In genomic region chrX:1462596-1463251, GRCh38 we compare ENCODE assay signal across 8 cellular contexts. TPM values are rescaled to one million over a fixed set of nuclear protein-coding genes. Genes with fewer than 3 reads are reported as not detected.
DNase-seq lines count a peak whose midpoint lies in the region; ATAC-seq and TF ChIP-seq lines count a peak whose summit lies in the region.

No MANE protein-coding gene starts in this region.

- no peaks in the 10 kb centered on the region for H3K9me3 ChIP-seq in HEK293 (ENCODE audit: control insufficient read depth, insufficient read depth, low read depth, low read length)
- no peaks in the 10 kb centered on the region for H3K9me3 ChIP-seq in BE2C

- no peaks in the 10 kb centered on the region for H3K4me1 ChIP-seq in HEK293 (ENCODE audit: control insufficient read depth, insufficient read depth, low read length)
- no peaks in the 10 kb centered on the region for H3K4me1 ChIP-seq in BE2C

- POLR2A ChIA-PET in HEK293 (lab: Yijun Ruan, JAX), result no interaction called here

- DNase-seq in activated CD8-positive, alpha-beta memory T cell treated with anti-CD3 and anti-CD28 coated beads, Interleukin-2, amount 10 ng/mL, durations not matched to agents 7 days and 5 days, result peak; percentile 92
- peak; percentile 30 for DNase-seq in fibroblast of peridontal ligament (ENCODE audit: extremely low read depth)
- peak; percentile 78 for DNase-seq in stimulated activated CD4-positive, alpha-beta T cell treated with anti-CD3 and anti-CD28 coated beads, Interleukin-15, amount 100 ng/mL, for 24 hours
- DNase-seq in midbrain (lab: John Stamatoyannopoulos, UW), result no peak
- DNase-seq in BE2C, result no peak
- DNase-seq in NCI-H2107 (lab: John Stamatoyannopoulos, UW), result no peak

- no peaks in the 10 kb centered on the region for H3K9me3 Mint-ChIP-seq in activated CD8-positive, alpha-beta memory T cell treated with anti-CD3 and anti-CD28 coated beads, Interleukin-2, amount 10 ng/mL, durations not matched to agents 7 days and 5 days (ENCODE audit: low read depth)

- peak; percentile 83 for ATAC-seq in activated CD8-positive, alpha-beta memory T cell treated with anti-CD3 and anti-CD28 coated beads, Interleukin-2, amount 10 ng/mL, durations not matched to agents 7 days and 5 days
- ATAC-seq in GM19455 (IDR thresholded peaks at IDR 0.05; ENCODE audit: unreplicated experiment), result no peak

- TF ChIP-seq CTCF in HEK293 (tag by site-specific recombination; IDR thresholded peaks at IDR 0.05), result no peak
- no peak for TF ChIP-seq CTCF in BE2C (IDR thresholded peaks at IDR 0.05; ENCODE audit: low read depth, low read length)

- no peaks in the 10 kb centered on the region for H3K27me3 ChIP-seq in BE2C

- no peak overlapping the region for H3K4me3 ChIP-seq in HEK293 (ENCODE audit: low read depth, low read length)
- H3K4me3 ChIP-seq in BE2C (ENCODE audit: low read depth, low read length), result no peak overlapping the region

- H3K27ac ChIP-seq in HEK293 (ENCODE audit: extremely low read depth, low read depth, low read length), result no peak overlapping the region

- H3K36me3 ChIP-seq in HEK293 (ENCODE audit: control insufficient read depth in 2 of 2, insufficient read depth in 1 of 2, low read length in 2 of 2), result no peaks in the 10 kb centered on the region
- no peaks in the 10 kb centered on the region for H3K36me3 ChIP-seq in BE2C

- H3K36me3 Mint-ChIP-seq in activated CD8-positive, alpha-beta memory T cell treated with anti-CD3 and anti-CD28 coated beads, Interleukin-2, amount 10 ng/mL, durations not matched to agents 7 days and 5 days, result peaks cover 44% of the 10 kb centered on the region

- H3K4me1 Mint-ChIP-seq in activated CD8-positive, alpha-beta memory T cell treated with anti-CD3 and anti-CD28 coated beads, Interleukin-2, amount 10 ng/mL, durations not matched to agents 7 days and 5 days, result peaks cover 66% of the 10 kb centered on the region

- peak overlapping the region; percentile 53 for H3K4me3 Mint-ChIP-seq in activated CD8-positive, alpha-beta memory T cell treated with anti-CD3 and anti-CD28 coated beads, Interleukin-2, amount 10 ng/mL, durations not matched to agents 7 days and 5 days

- H3K27ac Mint-ChIP-seq in activated CD8-positive, alpha-beta memory T cell treated with anti-CD3 and anti-CD28 coated beads, Interleukin-2, amount 10 ng/mL, durations not matched to agents 7 days and 5 days, result peak overlapping the region; percentile 93

- H3K27me3 Mint-ChIP-seq in activated CD8-positive, alpha-beta memory T cell treated with anti-CD3 and anti-CD28 coated beads, Interleukin-2, amount 10 ng/mL, durations not matched to agents 7 days and 5 days, result no peaks in the 10 kb centered on the region

- CTCF ChIA-PET in HEK293 (lab: Yijun Ruan, JAX), result no interaction called here
- CTCF ChIA-PET in activated CD8-positive, alpha-beta memory T cell treated with anti-CD3 and anti-CD28 coated beads, Interleukin-2, amount 10 ng/mL, durations not matched to agents 7 days and 5 days (lab: Charles Lee), result no interaction called here

TF ChIP-seq in HEK293, 187 proteins besides CTCF, POLR2A, EP300 and RAD21:
- TF ChIP-seq ZNF121 (tag by site-specific recombination; IDR thresholded peaks at IDR 0.05) (no peak), AEBP2 (tag by site-specific recombination; IDR thresholded peaks at IDR 0.05; ENCODE audit: borderline replicate concordance) (no peak), SP3 (tag by site-specific recombination; IDR thresholded peaks at IDR 0.05) (0 out of 2 replicates have a peak, but pooled peaks have one; percentile 14), PRDM10 (tag by site-specific recombination; IDR thresholded peaks at IDR 0.05) (peak; percentile 77), ZNF132 (tag by site-specific recombination; IDR thresholded peaks at IDR 0.05; ENCODE audit: borderline replicate concordance) (no peak), GFI1B (tag by site-specific recombination; IDR thresholded peaks at IDR 0.05) (no peak)
TF ChIP-seq in HEK293: peak in this region for 2.

RNA-seq across cellular contexts. Expression of gene ASMTL, which starts 10.0 kb away (rescaled TPM):
- 10 to 100 TPM; 39.9 to 44.7 TPM for total RNA-seq in activated CD8-positive, alpha-beta memory T cell treated with anti-CD3 and anti-CD28 coated beads, Interleukin-2, amount 10 ng/mL, durations not matched to agents 7 days and 5 days
- 22.0 TPM for polyA plus RNA-seq in BE2C (2012; ENCODE audit: insufficient read depth, insufficient read length, low read depth)

Comparison
In these comparisons a context has a peak if more than half of its experiments do, and no peak if none do; other contexts are left out.
1. DNase-seq: peak in activated CD8-positive, alpha-beta memory T cell treated with anti-CD3 and anti-CD28 coated beads, Interleukin-2, amount 10 ng/mL, durations not matched to agents 7 days and 5 days (single experiment), fibroblast of peridontal ligament (single experiment) and stimulated activated CD4-positive, alpha-beta T cell treated with anti-CD3 and anti-CD28 coated beads, Interleukin-15, amount 100 ng/mL, for 24 hours (single experiment); none in midbrain (single experiment), BE2C (single experiment) and NCI-H2107 (single experiment).